In the genomic region with DNA sequence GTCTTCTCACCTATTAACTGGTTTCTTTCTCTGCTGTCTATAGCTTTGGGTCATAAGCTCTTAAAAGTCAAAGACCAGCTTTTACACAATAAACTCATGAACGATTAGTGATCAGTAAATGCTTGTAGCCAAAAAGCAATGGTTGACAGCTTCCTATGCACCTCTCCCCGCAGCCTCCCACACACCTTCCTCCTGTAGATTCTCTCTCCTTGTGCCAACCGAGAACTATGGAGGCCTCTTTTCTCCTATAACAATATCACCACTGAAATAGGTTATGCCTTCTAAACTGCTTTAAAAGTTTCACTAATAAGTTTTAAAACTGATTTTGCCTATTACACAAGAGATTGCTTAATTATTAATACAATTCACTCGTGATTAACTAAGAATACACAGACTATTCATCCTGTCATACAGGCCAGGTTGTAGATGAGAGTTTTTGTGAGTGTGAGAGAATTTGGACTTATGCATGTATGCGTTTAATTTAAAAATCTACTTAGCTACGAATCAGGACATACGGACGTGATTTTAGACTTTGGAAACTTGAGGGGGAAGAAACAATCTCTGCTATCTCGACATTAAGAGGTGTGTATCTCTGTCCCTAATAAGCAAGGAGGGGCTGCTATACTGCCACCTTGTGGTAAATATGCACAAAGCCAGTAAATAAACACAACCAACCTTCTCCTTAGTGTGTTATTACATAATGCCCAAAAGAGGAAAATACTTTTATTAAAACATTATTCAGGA, we compare ENCODE assay signal across 8 cellular contexts.
DNase-seq lines count a peak whose midpoint lies in the region; ATAC-seq, FAIRE-seq and TF ChIP-seq lines count a peak whose summit lies in the region.

No MANE protein-coding gene starts in this region.

- CTCF ChIA-PET in GM12878 (lab: Yijun Ruan, JAX): interaction anchor here (0.6 to 3.5 kb wide), 20 partner anchors 9 to 979 kb away, joined by 3 to 18 read pairs (median 4); no protein-coding TSS in a partner anchor

- H2AFZ ChIP-seq in GM12878 (ENCODE audit: control insufficient read depth, low read depth, low read length): no peak overlapping the region

- no TSS peak for BruUV-seq in GM12878 (replicated peaks; lab: Mats Ljungman, UMichigan)

- H3K9me3 ChIP-seq in HAP-1 (no peaks in the 10 kb centered on the region), GM12878 (replicated peaks; ENCODE audit: control insufficient read depth, insufficient read depth, low read length) (no peaks in the 10 kb centered on the region), transverse colon (no peaks in the 10 kb centered on the region)

- intact Hi-C loops in GM12878 (cut with micrococcal nuclease; ENCODE audit: unreplicated experiment): loop anchor here (2.0 to 10.0 kb wide), 5 partner anchors 97 to 1509 kb away; no protein-coding TSS in a partner anchor
- intact Hi-C loops in transverse colon (cut with DNase I; ENCODE audit: low total_unique reads): no loop called here

- H3K4me2 ChIP-seq in GM12878 (ENCODE audit: control insufficient read depth, insufficient read depth): no peak overlapping the region

- TF ChIP-seq CTCF in GM12878 (IDR thresholded peaks at IDR 0.05 in 2 of 3, conservative IDR thresholded peaks at IDR 0.05 in 1 of 3; ENCODE audit: control insufficient read depth in 2 of 3, extremely low read depth in 1 of 3, insufficient read depth in 1 of 3, low read depth in 3 of 3, low read length in 3 of 3) (peak; percentile 67 to 75 (median 74)), transverse colon (IDR thresholded peaks at IDR 0.05) (peak; percentile 73 to 84 (median 81))

- 14% methylated on average over 9 of the region's 9 CpGs for WGBS in GM12878 (ENCODE audit: insufficient coverage, insufficient replicate concordance, low lambda C conversion rate, missing lambda C conversion rate)
- WGBS in transverse colon (ENCODE audit: low coverage in 1 of 2), 2 donors: 51 to 52% methylated on average over 9 of the region's 9 CpGs

- H3K27me3 ChIP-seq in HAP-1 (ENCODE audit: low read depth): peaks cover 4% of the 10 kb centered on the region
- no peaks in the 10 kb centered on the region for H3K27me3 ChIP-seq in GM12878 (replicated peaks in 1 of 2; ENCODE audit: control insufficient read depth in 2 of 2, insufficient read depth in 2 of 2, low read length in 1 of 2)
- no peaks in the 10 kb centered on the region for H3K27me3 ChIP-seq in transverse colon

- no peak for TF ChIP-seq POLR2A in GM12878 (IDR thresholded peaks at IDR 0.05; ENCODE audit: low read depth, low read length)
- no peak for TF ChIP-seq POLR2A in transverse colon (IDR thresholded peaks at IDR 0.05)

- in situ Hi-C loops in HAP-1 (cut with MboI; ENCODE audit: low sequenced_read_pairs): no loop called here
- in situ Hi-C loops in GM12878 (cut with MboI): loop anchor here (10.0 to 25.0 kb wide), 6 partner anchors 92 to 1642 kb away; no protein-coding TSS in a partner anchor
- in situ Hi-C loops in transverse colon (cut with MboI; ENCODE audit: low pct_ligation_motif_present in 1 of 4, low pct_unique_long_range_greater_than_20kb in 1 of 4, low sequenced_read_pairs in 3 of 4): no loop called here

- H3K27ac ChIP-seq in GM12878 (ENCODE audit: control insufficient read depth, insufficient read depth) (no peak overlapping the region), transverse colon (no peak overlapping the region)

- peak; percentile 81 for TF ChIP-seq RAD21 in GM12878 (IDR thresholded peaks at IDR 0.05; ENCODE audit: insufficient read depth, low read depth, low read length)

- no peak overlapping the region for H3K9ac ChIP-seq in GM12878 (ENCODE audit: control insufficient read depth, insufficient read depth, low read length)

- H3K4me3 ChIP-seq in HAP-1 (no peak overlapping the region), GM12878 (no peak overlapping the region), transverse colon (no peak overlapping the region)

- no peaks in the 10 kb centered on the region for H3K4me1 ChIP-seq in HAP-1
- H3K4me1 ChIP-seq in GM12878 (ENCODE audit: control insufficient read depth, insufficient read depth, low read length): no peaks in the 10 kb centered on the region
- H3K4me1 ChIP-seq in transverse colon: peaks cover 0 to 11% (median 0%) of the 10 kb centered on the region in 4 donors

- SMC1A ChIA-PET in GM12878 (lab: Charles Lee; ENCODE audit: uncharacterized antibody, unreplicated experiment): interaction anchor here (0.6 to 1.7 kb wide), 8 partner anchors 12 to 1100 kb away, joined by 3 to 4 read pairs (median 3); no protein-coding TSS in a partner anchor

- peak; percentile 93 for ATAC-seq in GM12878

- H3K79me2 ChIP-seq in GM12878 (ENCODE audit: control insufficient read depth, insufficient read depth, low read length): no peaks in the 10 kb centered on the region

- RAD21 ChIA-PET in GM12878 (lab: Charles Lee; ENCODE audit: unreplicated experiment): interaction anchor here (0.6 to 1.7 kb wide), 3 partner anchors 11 to 572 kb away, joined by 3 to 7 read pairs (median 4); no protein-coding TSS in a partner anchor

- FAIRE-seq in GM12878 (lab: Jason Lieb, UNC): peak; percentile 77

- H3K36me3 ChIP-seq in HAP-1 (replicated peaks): no peaks in the 10 kb centered on the region
- H3K36me3 ChIP-seq in GM12878 (ENCODE audit: control insufficient read depth in 2 of 2, insufficient read depth in 2 of 2, low read length in 1 of 2): no peaks in the 10 kb centered on the region
- H3K36me3 ChIP-seq in transverse colon: no peaks in the 10 kb centered on the region

- POLR2A ChIA-PET in GM12878 (lab: Charles Lee): no interaction called here

- no peak for TF ChIP-seq EP300 in GM12878 (IDR thresholded peaks at IDR 0.05; ENCODE audit: borderline replicate concordance in 1 of 2, control insufficient read depth in 1 of 2, low read depth in 2 of 2, low read length in 2 of 2)
- TF ChIP-seq EP300 in transverse colon (IDR thresholded peaks at IDR 0.05; ENCODE audit: low read depth): no peak

- no peaks in the 10 kb centered on the region for H4K20me1 ChIP-seq in GM12878 (ENCODE audit: control insufficient read depth, insufficient read depth)

- DNase-seq in NCI-H2227 (lab: John Stamatoyannopoulos, UW; ENCODE audit: unreplicated experiment): peak; percentile 8
- DNase-seq in NCI-H2227 treated with DMSO at 0.1 percent for 48 hours (lab: John Stamatoyannopoulos, UW): no peak
- DNase-seq in HAP-1 (ENCODE audit: low spot score in 2 of 2): peak; percentile 31 to 58
- peak; percentile 0 for DNase-seq in NCI-H2081 treated with DMSO at 0.1 percent for 48 hours (lab: John Stamatoyannopoulos, UW)
- DNase-seq in GM12878 (ENCODE audit: low read depth, low spot score): no peak
- peak; percentile 76 for DNase-seq in iPS-NIHi11 (ENCODE audit: low spot score)
- no peak for DNase-seq in transverse colon
- no peak for DNase-seq in GOT3 (lab: John Stamatoyannopoulos, UW)

TF ChIP-seq in GM12878, 131 proteins besides CTCF, POLR2A, EP300 and RAD21 (continues in another document):
- TF ChIP-seq SMARCA5 (IDR thresholded peaks at IDR 0.05) (no peak), SREBF1 (IDR thresholded peaks at IDR 0.05; ENCODE audit: low read length) (no peak), HSF1 (IDR thresholded peaks at IDR 0.05; ENCODE audit: low read depth, low read length) (no peak), CHD2 (IDR thresholded peaks at IDR 0.05; ENCODE audit: borderline replicate concordance, low read depth, low read length) (no peak), ZNF207 (IDR thresholded peaks at IDR 0.05; ENCODE audit: borderline replicate concordance) (no peak), RFX5 (IDR thresholded peaks at IDR 0.05; ENCODE audit: low read depth, low read length) (no peak), TCF7 (IDR thresholded peaks at IDR 0.05; ENCODE audit: borderline replicate concordance) (no peak), RUNX3 (IDR thresholded peaks at IDR 0.05; ENCODE audit: low read length) (peak; percentile 44; the same call in 1 of the 2 replicates), ZBTB4 (CRISPR knock-in tag; IDR thresholded peaks at IDR 0.05) (no peak), ZBED1 (IDR thresholded peaks at IDR 0.05; ENCODE audit: borderline replicate concordance) (no peak), MXI1 (IDR thresholded peaks at IDR 0.05; ENCODE audit: low read depth, low read length) (no peak)

Comparison
In these comparisons a context has a peak if more than half of its experiments do, and no peak if none do; other contexts are left out.
1. DNase-seq: peak in NCI-H2227 (single experiment), HAP-1 (2 of 2), NCI-H2081 treated with DMSO at 0.1 percent for 48 hours (single experiment) and iPS-NIHi11 (single experiment); none in NCI-H2227 treated with DMSO at 0.1 percent for 48 hours (single experiment), GM12878 (single experiment), transverse colon (single experiment) and GOT3 (single experiment).